1 cellular context compared by ENCODE assay signal in the genomic region with DNA sequence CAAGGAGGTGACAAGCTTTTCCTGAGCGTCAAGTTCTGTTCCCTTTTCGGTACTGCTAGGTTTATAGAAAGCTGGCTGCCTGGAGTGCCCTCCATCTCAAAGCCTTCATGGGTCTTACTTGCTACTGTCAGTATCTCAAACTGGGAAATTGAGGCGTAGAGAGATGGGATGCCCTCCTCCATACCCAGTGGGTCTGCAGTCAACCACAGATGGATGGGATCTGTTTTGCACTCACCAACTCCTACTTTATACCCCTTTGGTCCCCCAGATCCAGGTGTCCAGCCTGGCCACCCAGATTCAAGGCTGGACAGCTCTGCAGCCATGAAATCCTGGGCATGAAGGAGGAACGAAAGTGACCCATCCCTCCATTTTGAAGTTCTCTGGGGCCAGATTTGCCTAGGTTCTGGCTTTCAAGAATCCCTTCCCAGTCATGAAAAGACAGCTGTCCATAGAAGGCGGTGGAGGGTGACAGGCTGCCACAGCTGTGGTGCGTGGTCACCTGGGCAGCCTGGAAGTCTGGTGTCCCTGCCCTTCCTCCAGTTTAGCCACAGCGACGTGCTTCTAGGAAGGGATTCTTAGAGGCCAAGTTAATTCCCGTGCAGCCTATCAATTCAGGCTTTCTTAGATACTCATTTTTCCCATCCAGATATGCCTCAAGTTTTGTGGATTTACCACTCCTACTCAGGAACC.
A peak's percentile ranks its signal among the peaks of the same experiment; 100 is the strongest.
TF ChIP-seq lines count a peak whose summit lies in the region.

No MANE protein-coding gene starts in this region.

TF ChIP-seq in HepG2, 621 proteins besides CTCF, POLR2A, EP300 and RAD21:
- TF ChIP-seq PRDM15 (CRISPR knock-in tag; IDR thresholded peaks at IDR 0.05), result peak; percentile 37; the same call in 1 of the 2 replicates
TF ChIP-seq in HepG2: peak in this region for 1; not testable (repeated sequence) for 620.
